Comparison of ENCODE assay signal across 8 cellular contexts in genomic region chr2:37318401-37318800, GRCh38. TPM values are rescaled to one million over a fixed set of nuclear protein-coding genes. Genes with fewer than 3 reads are reported as not detected.
DNase-seq lines count a peak whose midpoint lies in the region; ATAC-seq and TF ChIP-seq lines count a peak whose summit lies in the region.

No MANE protein-coding gene starts in this region.

- TF ChIP-seq CTCF in foreskin keratinocyte (conservative IDR thresholded peaks at IDR 0.05), result no peak
- no peak for TF ChIP-seq CTCF in CD4-positive, alpha-beta T cell (IDR thresholded peaks at IDR 0.05)

- DNase-seq in EL (peak; percentile 39), foreskin keratinocyte (peak; percentile 15 to 44), COR-L47 (lab: John Stamatoyannopoulos, UW) (no peak), GDM1 (lab: John Stamatoyannopoulos, UW) (no peak), NCI-H526 (lab: John Stamatoyannopoulos, UW) (no peak)
- no peak for DNase-seq in CD4-positive, alpha-beta T cell

- H3K4me1 Mint-ChIP-seq in CD4-positive, alpha-beta T cell (ENCODE audit: low read depth), result peaks cover 70% of the 10 kb centered on the region

- no peak overlapping the region for H3K4me3 Mint-ChIP-seq in CD4-positive, alpha-beta T cell

- peaks cover 33% of the 10 kb centered on the region for H3K36me3 Mint-ChIP-seq in CD4-positive, alpha-beta T cell (ENCODE audit: low read depth)

- no peaks in the 10 kb centered on the region for H3K27me3 Mint-ChIP-seq in CD4-positive, alpha-beta T cell

- no peaks in the 10 kb centered on the region for H3K9me3 Mint-ChIP-seq in CD4-positive, alpha-beta T cell

- intact Hi-C loops in CD4-positive, alpha-beta T cell (cut with DNase I, micrococcal nuclease), result no loop called here

- H3K4me1 ChIP-seq in foreskin keratinocyte, result peaks cover 25% of the 10 kb centered on the region

- CTCF ChIA-PET in CD4-positive, alpha-beta T cell (lab: Charles Lee), result no interaction called here

- no peaks in the 10 kb centered on the region for H3K27me3 ChIP-seq in foreskin keratinocyte
- H3K27me3 ChIP-seq in CD4-positive, alpha-beta T cell (ENCODE audit: control insufficient read depth, insufficient read depth, low read length), result no peaks in the 10 kb centered on the region

- H3K9me3 ChIP-seq in CD4-positive, alpha-beta T cell (ENCODE audit: control insufficient read depth, low read length), result no peaks in the 10 kb centered on the region

- ATAC-seq in GM21367 (IDR thresholded peaks at IDR 0.05; ENCODE audit: unreplicated experiment), result peak; percentile 70
- peak; percentile 58 for ATAC-seq in HG03571 (IDR thresholded peaks at IDR 0.05; ENCODE audit: unreplicated experiment)
- peak; percentile 20 for ATAC-seq in foreskin keratinocyte
- ATAC-seq in CD4-positive, alpha-beta T cell (ENCODE audit: poor library complexity), result no peak

- no peak overlapping the region for H3K27ac ChIP-seq in foreskin keratinocyte
- no peak overlapping the region for H3K27ac ChIP-seq in CD4-positive, alpha-beta T cell (ENCODE audit: low read depth, low read length)

- no peak overlapping the region for H3K27ac Mint-ChIP-seq in CD4-positive, alpha-beta T cell

- POLR2A ChIA-PET in CD4-positive, alpha-beta T cell (lab: Charles Lee), result interaction anchor here (1.2 kb wide), 1 partner anchor 10 kb away, joined by 3 read pairs; no protein-coding TSS in a partner anchor

RNA-seq across cellular contexts. Expression of gene PRKD3, which starts 6.2 kb away (rescaled TPM):
- total RNA-seq in foreskin keratinocyte, result 28.8 and 29.8 TPM in 2 replicates
- 5.6 and 7.1 TPM in 2 replicates for polyA plus RNA-seq in foreskin keratinocyte
- 10 to 100 TPM; 40.5 to 44.1 TPM for total RNA-seq in CD4-positive, alpha-beta T cell

RNA-seq across cellular contexts. Expression of gene QPCT, which starts 26.0 kb away (rescaled TPM):
- total RNA-seq in foreskin keratinocyte, result 5.9 and 6.6 TPM in 2 replicates
- 4.0 and 6.4 TPM in 2 replicates for polyA plus RNA-seq in foreskin keratinocyte
- total RNA-seq in CD4-positive, alpha-beta T cell, result under 1 TPM; 0.53 to 0.71 TPM

Comparison
In these comparisons a context has a peak if more than half of its experiments do, and no peak if none do; other contexts are left out.
1. DNase-seq: peak in EL (single experiment) and foreskin keratinocyte (2 of 2); none in COR-L47 (single experiment), CD4-positive, alpha-beta T cell (0 of 10), GDM1 (single experiment) and NCI-H526 (0 of 2).